15 cellular contexts compared by ENCODE assay signal in the genomic region with DNA sequence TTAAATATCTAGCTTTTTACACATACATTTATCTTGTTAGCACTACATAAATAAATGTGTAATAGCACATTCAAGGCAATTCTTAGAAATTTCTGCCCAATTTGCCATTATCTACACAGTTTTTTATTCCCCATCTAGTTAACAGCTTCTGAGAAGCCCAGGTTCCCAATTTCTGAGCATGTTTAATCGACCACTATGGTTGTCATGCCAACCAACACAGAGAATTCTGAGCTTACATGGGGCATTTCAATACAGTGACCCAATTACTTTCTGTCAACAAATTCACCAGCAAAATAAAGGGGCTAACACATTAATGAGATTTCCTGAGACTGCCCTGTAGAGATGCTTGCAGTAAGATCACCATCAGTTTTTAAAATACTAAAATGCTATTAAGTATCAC. TPM values are rescaled to one million over a fixed set of nuclear protein-coding genes. Genes with fewer than 3 reads are reported as not detected.
DNase-seq lines count a peak whose midpoint lies in the region; TF ChIP-seq lines count a peak whose summit lies in the region.
"Had no signal": no experiment of that assay in that cellular context is flagged by ENCODE, and none has a peak within 500 bp of the region (broad histone marks: within the 10 kb centered on the region; RNA-seq: fewer than 3 reads in every experiment).

No MANE protein-coding gene starts in this region.

- H4K20me1 ChIP-seq in neural progenitor cell (ENCODE audit: low read depth) = no peaks in the 10 kb centered on the region

- H3K27ac ChIP-seq in dorsolateral prefrontal cortex (peak overlapping the region in 46 of 59 donors; percentile 1 to 85 (median 46)), neural progenitor cell (no peak overlapping the region), right atrium auricular region (no peak overlapping the region)
- H3K27ac ChIP-seq: Peyer's patch had no signal

- peak overlapping the region in 26 of 59 donors; percentile 0 to 38 (median 14) for H3K4me3 ChIP-seq in dorsolateral prefrontal cortex
- H3K4me3 ChIP-seq in neural progenitor cell = no peak overlapping the region
- no peak overlapping the region for H3K4me3 ChIP-seq in right atrium auricular region
- H3K4me3 ChIP-seq: GM12878, Peyer's patch had no signal

- CTCF ChIA-PET in Calu3 (lab: Charles Lee) = no interaction called here

- peaks cover 43% of the 10 kb centered on the region for H3K4me1 ChIP-seq in neural progenitor cell
- H3K4me1 ChIP-seq in right atrium auricular region = no peaks in the 10 kb centered on the region
- H3K4me1 ChIP-seq: Peyer's patch had no signal

- no peak overlapping the region for H3K9ac ChIP-seq in neural progenitor cell

- H3K4me3 Mint-ChIP-seq in neural progenitor cell = no peak overlapping the region
- H3K4me3 Mint-ChIP-seq in Calu3 (ENCODE audit: low read depth, unreplicated experiment) = no peak overlapping the region
- H3K4me3 Mint-ChIP-seq: B cell had no signal

- no peaks in the 10 kb centered on the region for H3F3A ChIP-seq in neural progenitor cell (ENCODE audit: low read depth)

- H3K27me3 Mint-ChIP-seq in neural progenitor cell (ENCODE audit: insufficient read depth, low read depth) = peaks cover 2% of the 10 kb centered on the region
- no peaks in the 10 kb centered on the region for H3K27me3 Mint-ChIP-seq in Calu3 (ENCODE audit: unreplicated experiment)
- H3K27me3 Mint-ChIP-seq: B cell had no signal

- peak overlapping the region; percentile 89 for H3K27ac Mint-ChIP-seq in neural progenitor cell
- H3K27ac Mint-ChIP-seq in Calu3 (ENCODE audit: unreplicated experiment) = no peak overlapping the region
- H3K27ac Mint-ChIP-seq: B cell had no signal

- H3K79me2 ChIP-seq in neural progenitor cell (ENCODE audit: low read depth) = no peaks in the 10 kb centered on the region

- H3K36me3 Mint-ChIP-seq in neural progenitor cell = peaks cover 2% of the 10 kb centered on the region
- no peaks in the 10 kb centered on the region for H3K36me3 Mint-ChIP-seq in Calu3 (ENCODE audit: insufficient read depth, unreplicated experiment)

- H3K9me3 ChIP-seq in neural progenitor cell (ENCODE audit: low read depth) (no peaks in the 10 kb centered on the region), right atrium auricular region (no peaks in the 10 kb centered on the region)
- H3K9me3 ChIP-seq: Peyer's patch had no signal

- TF ChIP-seq CTCF in dorsolateral prefrontal cortex (IDR thresholded peaks at IDR 0.05 in 54 of 56, conservative IDR thresholded peaks at IDR 0.05 in 2 of 56; ENCODE audit: low read depth in 1 of 56, partially characterized antibody in 56 of 56) (no peak), neural progenitor cell (IDR thresholded peaks at IDR 0.05) (no peak), Calu3 (IDR thresholded peaks at IDR 0.05; ENCODE audit: unreplicated experiment) (no peak), right atrium auricular region (IDR thresholded peaks at IDR 0.05) (no peak)

- DNase-seq in NCI-H2081 (lab: John Stamatoyannopoulos, UW) (peak; percentile 41 to 75), NCI-H2081 treated with DMSO at 0.1 percent for 48 hours (lab: John Stamatoyannopoulos, UW) (no peak), NCI-H774 (lab: John Stamatoyannopoulos, UW) (peak; percentile 17), dorsolateral prefrontal cortex (no peak), neural progenitor cell (ENCODE audit: low spot score) (peak; percentile 70), GOT3 (lab: John Stamatoyannopoulos, UW) (no peak), Calu3 (no peak), right atrium auricular region (ENCODE audit: low spot score) (no peak)
- DNase-seq: 8988T, HCEC 1CT, NCI-H187, NCI-H524 treated with DMSO at 0.1 percent for 48 hours, Peyer's patch had no signal

- intact Hi-C loops in dorsolateral prefrontal cortex (cut with DNase I) (no loop called here), Calu3 (cut with micrococcal nuclease; ENCODE audit: unreplicated experiment) (no loop called here)

- H3K4me2 ChIP-seq in neural progenitor cell = peak overlapping the region; percentile 35

- H3K27me3 ChIP-seq in dorsolateral prefrontal cortex (peaks cover 0 to 12% (median 0%) of the 10 kb centered on the region in 45 donors), neural progenitor cell (no peaks in the 10 kb centered on the region), right atrium auricular region (no peaks in the 10 kb centered on the region)
- H3K27me3 ChIP-seq: Peyer's patch had no signal

- H2AFZ ChIP-seq in neural progenitor cell (replicated peaks) = no peak overlapping the region

- no TSS peak for BruUV-seq in Calu3 (replicated peaks; lab: Mats Ljungman, UMichigan)

- H3K4me1 Mint-ChIP-seq in neural progenitor cell (peaks cover 43% of the 10 kb centered on the region), Calu3 (ENCODE audit: low read depth, unreplicated experiment) (no peaks in the 10 kb centered on the region)
- H3K4me1 Mint-ChIP-seq: B cell had no signal

- peaks cover 2% of the 10 kb centered on the region for H3K9me3 Mint-ChIP-seq in neural progenitor cell
- H3K9me3 Mint-ChIP-seq in Calu3 (ENCODE audit: low read depth, unreplicated experiment) = no peaks in the 10 kb centered on the region

- H3K36me3 ChIP-seq in neural progenitor cell (no peaks in the 10 kb centered on the region), right atrium auricular region (no peaks in the 10 kb centered on the region)
- H3K36me3 ChIP-seq: Peyer's patch had no signal

RNA-seq across cellular contexts. Expression of a gene that starts 22.0 kb away (rescaled TPM):
- total RNA-seq in dorsolateral prefrontal cortex (1,000 to 10,000 TPM in 72 of 120 experiments, 100 to 1,000 TPM in 48; 499 to 1,580 (median 1,037) TPM), neural progenitor cell (ENCODE audit: low replicate concordance) (1.4 and 3.6 TPM in 2 replicates), Calu3 (2022) (3.4 and 3.6 TPM in 2 replicates), right atrium auricular region (1 to 10 TPM; 9.1 to 9.6 TPM)

Comparison
In these comparisons a context has a peak if more than half of its experiments do, and no peak if none do; other contexts are left out.
1. DNase-seq: peak in NCI-H2081 (2 of 2), NCI-H774 (single experiment) and neural progenitor cell (single experiment); none in NCI-H2081 treated with DMSO at 0.1 percent for 48 hours (single experiment), dorsolateral prefrontal cortex (0 of 10), GOT3 (single experiment), Calu3 (single experiment) and right atrium auricular region (single experiment).
2. H3K27ac ChIP-seq: peak in dorsolateral prefrontal cortex (46 of 59); none in neural progenitor cell (single experiment) and right atrium auricular region (0 of 2).
3. RNA of a gene that starts 22.0 kb away (total RNA-seq): 499 to 1,580 TPM in dorsolateral prefrontal cortex; 9.1 to 9.6 TPM in right atrium auricular region, 1.4 to 3.6 TPM in neural progenitor cell and 3.4 to 3.6 TPM in Calu3; every median in the first group is over 10 times any median in the second.